ENCODE assay signal across 1 cellular context in genomic region chr12:75759196-75759595, GRCh38.
TF ChIP-seq lines count a peak whose summit lies in the region.

No MANE protein-coding gene starts in this region.

TF ChIP-seq in IMR-90, 13 proteins besides CTCF, POLR2A, EP300 and RAD21 (continued from another document):
- TF ChIP-seq, protein P1, sequence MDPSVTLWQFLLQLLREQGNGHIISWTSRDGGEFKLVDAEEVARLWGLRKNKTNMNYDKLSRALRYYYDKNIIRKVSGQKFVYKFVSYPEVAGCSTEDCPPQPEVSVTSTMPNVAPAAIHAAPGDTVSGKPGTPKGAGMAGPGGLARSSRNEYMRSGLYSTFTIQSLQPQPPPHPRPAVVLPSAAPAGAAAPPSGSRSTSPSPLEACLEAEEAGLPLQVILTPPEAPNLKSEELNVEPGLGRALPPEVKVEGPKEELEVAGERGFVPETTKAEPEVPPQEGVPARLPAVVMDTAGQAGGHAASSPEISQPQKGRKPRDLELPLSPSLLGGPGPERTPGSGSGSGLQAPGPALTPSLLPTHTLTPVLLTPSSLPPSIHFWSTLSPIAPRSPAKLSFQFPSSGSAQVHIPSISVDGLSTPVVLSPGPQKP (IDR thresholded peaks at IDR 0.05; ENCODE audit: borderline replicate concordance, low read depth, low read length) = no peak
- TF ChIP-seq FOS (IDR thresholded peaks at IDR 0.05; ENCODE audit: low read depth, low read length) (no peak), NFE2L2 (IDR thresholded peaks at IDR 0.05; ENCODE audit: low read depth, low read length) (no peak)
- TF ChIP-seq, protein P2, sequence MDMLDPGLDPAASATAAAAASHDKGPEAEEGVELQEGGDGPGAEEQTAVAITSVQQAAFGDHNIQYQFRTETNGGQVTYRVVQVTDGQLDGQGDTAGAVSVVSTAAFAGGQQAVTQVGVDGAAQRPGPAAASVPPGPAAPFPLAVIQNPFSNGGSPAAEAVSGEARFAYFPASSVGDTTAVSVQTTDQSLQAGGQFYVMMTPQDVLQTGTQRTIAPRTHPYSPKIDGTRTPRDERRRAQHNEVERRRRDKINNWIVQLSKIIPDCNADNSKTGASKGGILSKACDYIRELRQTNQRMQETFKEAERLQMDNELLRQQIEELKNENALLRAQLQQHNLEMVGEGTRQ (IDR thresholded peaks at IDR 0.05; ENCODE audit: low read depth, low read length) = no peak
TF ChIP-seq in IMR-90: peak in this region for 0.
